Comparison of ENCODE assay signal across 1 cellular context in genomic region chr7:158650821-158651225, GRCh38.
TF ChIP-seq lines count a peak whose summit lies in the region.

No MANE protein-coding gene starts in this region.

TF ChIP-seq in IMR-90, 13 proteins besides CTCF, POLR2A, EP300 and RAD21 (continued from another document):
- no peak for TF ChIP-seq USF2 (IDR thresholded peaks at IDR 0.05; ENCODE audit: low read depth, low read length)
TF ChIP-seq in IMR-90: peak in this region for 0.
